ENCODE assay signal across 8 cellular contexts in genomic region chr5:42912184-42912766, GRCh38.
DNase-seq lines count a peak whose midpoint lies in the region; ATAC-seq and TF ChIP-seq lines count a peak whose summit lies in the region.

No MANE protein-coding gene starts in this region.

- 78% methylated on average over 8 of the region's 8 CpGs for WGBS in hepatocyte (ENCODE audit: low lambda C conversion rate, missing lambda C conversion rate)

- H3K9me3 ChIP-seq in hepatocyte (ENCODE audit: low read depth): no peaks in the 10 kb centered on the region

- H3K4me1 ChIP-seq in hepatocyte (ENCODE audit: insufficient read depth): no peaks in the 10 kb centered on the region

- H4K20me1 ChIP-seq in hepatocyte (ENCODE audit: insufficient read depth, poor library complexity, severe bottlenecking): no peaks in the 10 kb centered on the region

- H3K9me2 ChIP-seq in hepatocyte (replicated peaks; ENCODE audit: insufficient read depth): no peaks in the 10 kb centered on the region

- peak; percentile 42 for TF ChIP-seq CTCF in hepatocyte (IDR thresholded peaks at IDR 0.05; ENCODE audit: poor library complexity)

- H2AFZ ChIP-seq in hepatocyte: no peak overlapping the region

- H3K36me3 ChIP-seq in hepatocyte (replicated peaks; ENCODE audit: insufficient read depth, low read depth): no peaks in the 10 kb centered on the region

- no peak for ATAC-seq in stimulated activated naive CD8-positive, alpha-beta T cell treated with anti-CD3 and anti-CD28 coated beads, Interleukin-15, Interleukin-2, amounts not matched to agents 100 U/mL and 50 U/mL, for 24 hours
- no peak for ATAC-seq in HG03045 (IDR thresholded peaks at IDR 0.05; ENCODE audit: unreplicated experiment)
- ATAC-seq in HG02763 (IDR thresholded peaks at IDR 0.05; ENCODE audit: unreplicated experiment): no peak

- DNase-seq in A172 (ENCODE audit: low spot score) (peak; percentile 69), GDM1 (lab: John Stamatoyannopoulos, UW) (peak; percentile 15), NCI-H2196 (lab: John Stamatoyannopoulos, UW; ENCODE audit: unreplicated experiment) (peak; percentile 49), hepatocyte (ENCODE audit: low spot score) (no peak)
- peak; percentile 31 for DNase-seq in activated CD8-positive, alpha-beta memory T cell treated with anti-CD3 and anti-CD28 coated beads, Interleukin-2, amount 50 U/mL, for 1 hour (ENCODE audit: extremely low read depth)
- DNase-seq in stimulated activated naive CD8-positive, alpha-beta T cell treated with anti-CD3 and anti-CD28 coated beads, Interleukin-15, Interleukin-2, amounts not matched to agents 100 U/mL and 50 U/mL, for 24 hours: peak; percentile 47

- no peak overlapping the region for H3K4me2 ChIP-seq in hepatocyte

- peaks cover 6% of the 10 kb centered on the region for H3K27me3 ChIP-seq in hepatocyte

- H3K27ac ChIP-seq in hepatocyte: no peak overlapping the region

- H3K79me2 ChIP-seq in hepatocyte: no peaks in the 10 kb centered on the region

- H3K4me3 ChIP-seq in hepatocyte: no peak overlapping the region
